Comparison of ENCODE assay signal across 28 cellular contexts in genomic region chr18:25052426-25052825, GRCh38.
"Had no signal": no experiment of that assay in that cellular context is flagged by ENCODE, and none has a peak within 500 bp of the region (broad histone marks: within the 10 kb centered on the region; RNA-seq: fewer than 3 reads in every experiment).

No MANE protein-coding gene starts in this region.

- ATAC-seq: activated CD4-positive, alpha-beta T cell treated with anti-CD3 and anti-CD28 coated beads for 36 hours; activated CD8-positive, alpha-beta memory T cell treated with anti-CD3 and anti-CD28 coated beads, Interleukin-2, amount 10 ng/mL, durations not matched to agents 7 days and 5 days; activated CD8-positive, alpha-beta T cell treated with anti-CD3 and anti-CD28 coated beads, Interleukin-2, amount 10 ng/mL, durations not matched to agents 7 days and 5 days; activated naive CD8-positive, alpha-beta T cell treated with anti-CD3 and anti-CD28 coated beads, Interleukin-2, amount 50 U/mL, for 24 hours; effector memory CD8-positive, alpha-beta T cell; gastroesophageal sphincter; heart right ventricle had no signal

- H3K4me3 ChIP-seq: adrenal gland, coronary artery, esophagus squamous epithelium, gastroesophageal sphincter, heart right ventricle had no signal

- H3K4me1 ChIP-seq: adrenal gland, esophagus squamous epithelium, gastroesophageal sphincter had no signal

- H3K9me3 ChIP-seq: adrenal gland, esophagus squamous epithelium, gastroesophageal sphincter, heart right ventricle had no signal

- H3K27ac ChIP-seq: adrenal gland, brain microvascular endothelial cell, coronary artery, epithelial cell of prostate, esophagus squamous epithelium, gastroesophageal sphincter, heart right ventricle had no signal

- H3K27me3 ChIP-seq: adrenal gland, brain microvascular endothelial cell, esophagus squamous epithelium, heart right ventricle had no signal

- DNase-seq: activated CD4-positive, alpha-beta memory T cell treated with anti-CD3 and anti-CD28 coated beads for 36 hours; activated CD4-positive, alpha-beta T cell treated with anti-CD3 and anti-CD28 coated beads for 36 hours; activated CD4-positive, alpha-beta T cell treated with anti-CD3 and anti-CD28 coated beads, Interleukin-2, amount 10 ng/mL, durations not matched to agents 24 days and 14 days; activated CD4-positive, CD25-positive, alpha-beta regulatory T cell; activated CD4-positive, CD25-positive, alpha-beta regulatory T cell treated with anti-CD3 and anti-CD28 coated beads, Interleukin-2, amount 50 U/mL, for 72 hours; activated CD8-positive, alpha-beta memory T cell treated with anti-CD3 and anti-CD28 coated beads, Interleukin-2, amount 10 ng/mL, durations not matched to agents 7 days and 5 days; activated CD8-positive, alpha-beta memory T cell treated with anti-CD3 and anti-CD28 coated beads, Interleukin-2, amount 50 U/mL, for 4 hours; activated CD8-positive, alpha-beta T cell treated with anti-CD3 and anti-CD28 coated beads, Interleukin-2, amount 10 ng/mL, durations not matched to agents 7 days and 5 days; activated effector memory CD4-positive, alpha-beta T cell treated with anti-CD3 and anti-CD28 coated beads, Interleukin-2, amount 50 U/mL, for 16 hours; activated naive CD4-positive, alpha-beta T cell treated with anti-CD3 and anti-CD28 coated beads for 36 hours; activated naive CD8-positive, alpha-beta T cell treated with anti-CD3 and anti-CD28 coated beads for 36 hours; activated naive CD8-positive, alpha-beta T cell treated with anti-CD3 and anti-CD28 coated beads, Interleukin-2, amount 50 U/mL, for 24 hours; activated T-cell treated with anti-CD3 and anti-CD28 coated beads, Interleukin-2, amount 50 U/mL, for 1 hour; activated T-cell treated with anti-CD3 and anti-CD28 coated beads, Interleukin-2, amount 50 U/mL, for 48 hours; adrenal gland; amygdala; aorta; brain microvascular endothelial cell; dermis blood vessel endothelial cell; effector CD4-positive, alpha-beta T cell; effector memory CD8-positive, alpha-beta T cell; esophagus squamous epithelium; foreskin melanocyte; heart right ventricle; T-helper 2 cell had no signal

- H3K36me3 ChIP-seq: adrenal gland, brain microvascular endothelial cell, esophagus squamous epithelium, gastroesophageal sphincter, heart right ventricle had no signal
